In the genomic region with DNA sequence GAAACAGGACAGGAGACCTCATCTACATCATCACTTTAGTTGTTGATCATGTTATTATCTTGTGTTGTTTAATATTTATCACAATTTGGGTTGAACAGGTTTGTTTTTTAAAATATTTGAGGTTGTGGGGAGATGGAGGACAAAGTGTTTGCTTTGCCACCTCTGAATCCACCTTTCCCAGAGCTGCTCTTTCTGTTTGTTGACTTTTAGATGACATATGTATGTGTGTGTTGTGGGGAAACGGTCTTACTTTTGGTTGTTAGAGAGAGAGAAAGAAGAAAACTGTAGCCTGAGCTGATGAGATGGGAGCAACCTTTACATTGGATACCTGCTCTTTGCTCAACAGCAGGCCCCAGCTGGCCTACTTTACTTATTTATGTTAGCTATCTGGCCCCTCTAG, we compare ENCODE assay signal across 1 cellular context.
TF ChIP-seq lines count a peak whose summit lies in the region.

No MANE protein-coding gene starts in this region.

TF ChIP-seq in IMR-90, 13 proteins besides CTCF, POLR2A, EP300 and RAD21:
- TF ChIP-seq RFX5 (IDR thresholded peaks at IDR 0.05; ENCODE audit: low read depth, low read length), result no peak
- no peak for TF ChIP-seq ELK1 (IDR thresholded peaks at IDR 0.05; ENCODE audit: borderline replicate concordance, low read depth, low read length)
- TF ChIP-seq FOS (IDR thresholded peaks at IDR 0.05; ENCODE audit: low read depth, low read length), result no peak
- TF ChIP-seq, protein P1, sequence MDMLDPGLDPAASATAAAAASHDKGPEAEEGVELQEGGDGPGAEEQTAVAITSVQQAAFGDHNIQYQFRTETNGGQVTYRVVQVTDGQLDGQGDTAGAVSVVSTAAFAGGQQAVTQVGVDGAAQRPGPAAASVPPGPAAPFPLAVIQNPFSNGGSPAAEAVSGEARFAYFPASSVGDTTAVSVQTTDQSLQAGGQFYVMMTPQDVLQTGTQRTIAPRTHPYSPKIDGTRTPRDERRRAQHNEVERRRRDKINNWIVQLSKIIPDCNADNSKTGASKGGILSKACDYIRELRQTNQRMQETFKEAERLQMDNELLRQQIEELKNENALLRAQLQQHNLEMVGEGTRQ (IDR thresholded peaks at IDR 0.05; ENCODE audit: low read depth, low read length), result no peak
- TF ChIP-seq RCOR1 (IDR thresholded peaks at IDR 0.05; ENCODE audit: insufficient replicate concordance, low read length), result no peak
- no peak for TF ChIP-seq NFE2L2 (IDR thresholded peaks at IDR 0.05; ENCODE audit: low read depth, low read length)
- TF ChIP-seq MAZ (IDR thresholded peaks at IDR 0.05; ENCODE audit: borderline replicate concordance, low read depth, low read length), result no peak
- no peak for TF ChIP-seq MXI1 (IDR thresholded peaks at IDR 0.05; ENCODE audit: borderline replicate concordance, low read depth, low read length)
- no peak for TF ChIP-seq MAFK (IDR thresholded peaks at IDR 0.05; ENCODE audit: low read depth, low read length)
- TF ChIP-seq CEBPB (IDR thresholded peaks at IDR 0.05; ENCODE audit: low read depth, low read length), result no peak
- no peak for TF ChIP-seq BHLHE40 (IDR thresholded peaks at IDR 0.05; ENCODE audit: low read depth, low read length)
- no peak for TF ChIP-seq SMC3 (IDR thresholded peaks at IDR 0.05; ENCODE audit: low read depth, low read length)
- TF ChIP-seq CHD1 (IDR thresholded peaks at IDR 0.05; ENCODE audit: low read depth, low read length), result no peak
